Comparison of ENCODE assay signal across 20 cellular contexts in the genomic region with DNA sequence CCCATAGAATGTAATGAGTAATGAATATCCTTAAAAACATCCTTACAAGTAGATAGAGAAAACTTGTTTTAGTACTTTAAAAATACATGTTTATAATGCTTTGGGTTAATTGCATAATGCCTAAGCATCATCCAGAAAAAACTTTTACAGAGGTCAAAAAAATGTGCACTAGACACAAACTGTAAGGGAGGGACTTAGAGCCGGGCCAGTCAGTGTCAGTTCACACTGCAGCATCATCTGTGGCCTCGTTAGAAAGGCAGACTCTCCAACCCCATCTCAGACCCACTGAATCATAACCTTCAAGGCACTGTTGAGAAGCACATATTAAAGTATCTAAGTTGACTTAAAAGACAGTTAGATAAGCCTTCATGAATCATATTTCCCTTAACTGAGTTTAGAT.
DNase-seq lines count a peak whose midpoint lies in the region; ATAC-seq, FAIRE-seq and TF ChIP-seq lines count a peak whose summit lies in the region.
"Had no signal": no experiment of that assay in that cellular context is flagged by ENCODE, and none has a peak within 500 bp of the region (broad histone marks: within the 10 kb centered on the region; RNA-seq: fewer than 3 reads in every experiment).

No MANE protein-coding gene starts in this region.

- no peak overlapping the region for H2AFZ ChIP-seq in PC-3 (ENCODE audit: low read length)
- no peak overlapping the region for H2AFZ ChIP-seq in endothelial cell of umbilical vein (ENCODE audit: low read depth, low read length)

- intact Hi-C loops in PC-3 (cut with micrococcal nuclease) = no loop called here
- intact Hi-C loops in endothelial cell of umbilical vein (cut with micrococcal nuclease) = no loop called here
- intact Hi-C loops in activated CD8-positive, alpha-beta T cell treated with anti-CD3 and anti-CD28 coated beads for 36 hours (cut with micrococcal nuclease) = no loop called here

- dilution Hi-C loops in endothelial cell of umbilical vein (cut with MboI; ENCODE audit: extremely low pct_ligation_motif_present, low sequenced_read_pairs) = no loop called here

- H4K20me1 ChIP-seq in PC-3 (ENCODE audit: low read length) = no peaks in the 10 kb centered on the region
- H4K20me1 ChIP-seq in endothelial cell of umbilical vein (replicated peaks; ENCODE audit: control insufficient read depth, extremely low read depth, insufficient read depth, low read length) = no peaks in the 10 kb centered on the region
- H4K20me1 ChIP-seq: BLaER1 treated with 17β-estradiol and CSF1 and Interleukin-3, amounts not matched to agents 10 nM and 100 nM had no signal

- ATAC-seq in PC-3 (peak; percentile 100), memory B cell (ENCODE audit: low read depth) (peak; percentile 37)
- ATAC-seq in activated CD8-positive, alpha-beta T cell treated with anti-CD3 and anti-CD28 coated beads for 36 hours = no peak
- ATAC-seq: activated naive CD4-positive, alpha-beta T cell treated with anti-CD3 and anti-CD28 coated beads, Interleukin-2, amount 50 U/mL, for 72 hours; HCT116 had no signal

- H3K9me2 ChIP-seq in PC-3 (replicated peaks; ENCODE audit: low read length) = no peaks in the 10 kb centered on the region

- H3F3A ChIP-seq in PC-3 (ENCODE audit: low read length, unreplicated experiment) = no peaks in the 10 kb centered on the region

- no peak overlapping the region for H3K4me3 ChIP-seq in PC-3 (ENCODE audit: low read length)
- no peak overlapping the region for H3K4me3 ChIP-seq in endothelial cell of umbilical vein (replicated peaks in 1 of 3; ENCODE audit: insufficient read depth in 1 of 3, low read depth in 1 of 3, low read length in 3 of 3)
- H3K4me3 ChIP-seq: BLaER1 treated with 17β-estradiol and CSF1 and Interleukin-3, amounts not matched to agents 10 nM and 100 nM; right lobe of liver; thyroid gland had no signal

- 0 out of 2 replicates have a peak, but pooled peaks cover 5% of the 10 kb centered on the region for H3K36me3 ChIP-seq in PC-3 (ENCODE audit: low read depth, low read length)
- H3K36me3 ChIP-seq in endothelial cell of umbilical vein (ENCODE audit: control insufficient read depth in 2 of 2, extremely low read depth in 1 of 2, insufficient read depth in 2 of 2, low read length in 2 of 2) = no peaks in the 10 kb centered on the region
- H3K36me3 ChIP-seq: BLaER1 treated with 17β-estradiol and CSF1 and Interleukin-3, amounts not matched to agents 10 nM and 100 nM; neutrophil; right lobe of liver; thyroid gland had no signal

- no peak overlapping the region for H3K4me3 Mint-ChIP-seq in memory B cell
- H3K4me3 Mint-ChIP-seq in activated CD8-positive, alpha-beta T cell treated with anti-CD3 and anti-CD28 coated beads for 36 hours = no peak overlapping the region
- H3K4me3 Mint-ChIP-seq: mesothelial cell of epicardium had no signal

- H3K4me2 ChIP-seq in PC-3 (ENCODE audit: low read length) = no peak overlapping the region
- H3K4me2 ChIP-seq in endothelial cell of umbilical vein (ENCODE audit: insufficient read depth, low read length) = no peak overlapping the region
- H3K4me2 ChIP-seq: BLaER1 treated with 17β-estradiol and CSF1 and Interleukin-3, amounts not matched to agents 10 nM and 100 nM had no signal

- peaks cover 6% of the 10 kb centered on the region for H3K36me3 Mint-ChIP-seq in memory B cell
- H3K36me3 Mint-ChIP-seq in activated CD8-positive, alpha-beta T cell treated with anti-CD3 and anti-CD28 coated beads for 36 hours (ENCODE audit: low read depth) = no peaks in the 10 kb centered on the region
- H3K36me3 Mint-ChIP-seq: activated naive CD4-positive, alpha-beta T cell treated with anti-CD3 and anti-CD28 coated beads, Interleukin-2, amount 50 U/mL, for 72 hours had no signal

- no peaks in the 10 kb centered on the region for H3K27me3 ChIP-seq in PC-3 (ENCODE audit: low read length)
- no peaks in the 10 kb centered on the region for H3K27me3 ChIP-seq in endothelial cell of umbilical vein (ENCODE audit: control insufficient read depth in 2 of 2, insufficient read depth in 2 of 2, low read length in 2 of 2)
- H3K27me3 ChIP-seq: BLaER1 treated with 17β-estradiol and CSF1 and Interleukin-3, amounts not matched to agents 10 nM and 100 nM; neutrophil; right lobe of liver; thyroid gland had no signal

- DNase-seq in GM03348 (ENCODE audit: low spot score) (peak; percentile 27), PC-3 (peak; percentile 65), endothelial cell of umbilical vein (ENCODE audit: low read depth, low spot score) (peak; percentile 43), memory B cell (ENCODE audit: low spot score in 2 of 2) (no peak), NCI-H2171 (lab: John Stamatoyannopoulos, UW) (no peak), NOMO-1 (lab: John Stamatoyannopoulos, UW; ENCODE audit: unreplicated experiment in 2 of 2) (no peak)
- no peak for DNase-seq in activated CD8-positive, alpha-beta T cell treated with anti-CD3 and anti-CD28 coated beads for 36 hours
- DNase-seq in activated CD8-positive, alpha-beta memory T cell treated with anti-CD3 and anti-CD28 coated beads for 24 hours = no peak
- DNase-seq: NCI-H1417 treated with DMSO at 0.1 percent for 48 hours; NCI-H345; right lobe of liver; SIG-M5; stimulated activated CD4-positive, alpha-beta T cell treated with anti-CD3 and anti-CD28 coated beads, Interleukin-2, amount 100 ng/mL, for 48 hours; thyroid gland had no signal

- no peaks in the 10 kb centered on the region for H3K4me1 Mint-ChIP-seq in memory B cell
- no peaks in the 10 kb centered on the region for H3K4me1 Mint-ChIP-seq in activated CD8-positive, alpha-beta T cell treated with anti-CD3 and anti-CD28 coated beads for 36 hours (ENCODE audit: low read depth)

- H3K9me3 ChIP-seq in PC-3 (ENCODE audit: low read length) (peaks cover 10% of the 10 kb centered on the region), endothelial cell of umbilical vein (replicated peaks; ENCODE audit: control insufficient read depth, insufficient read depth, low read length) (no peaks in the 10 kb centered on the region)
- H3K9me3 ChIP-seq: neutrophil, thyroid gland had no signal

- H3K4me1 ChIP-seq in PC-3 (ENCODE audit: insufficient read depth, low read length) = peaks cover 10% of the 10 kb centered on the region
- no peaks in the 10 kb centered on the region for H3K4me1 ChIP-seq in endothelial cell of umbilical vein (ENCODE audit: control insufficient read depth, extremely low read depth, insufficient read depth, low read length)
- H3K4me1 ChIP-seq: BLaER1 treated with 17β-estradiol and CSF1 and Interleukin-3, amounts not matched to agents 10 nM and 100 nM; right lobe of liver; thyroid gland had no signal

- H3K27ac ChIP-seq in PC-3 (ENCODE audit: low read length) (no peak overlapping the region), endothelial cell of umbilical vein (ENCODE audit: insufficient read depth, low read depth, low read length) (no peak overlapping the region)
- H3K27ac ChIP-seq: BLaER1 treated with 17β-estradiol and CSF1 and Interleukin-3, amounts not matched to agents 10 nM and 100 nM; neutrophil; right lobe of liver; thyroid gland had no signal

- no peaks in the 10 kb centered on the region for H3K9me1 ChIP-seq in endothelial cell of umbilical vein (replicated peaks; ENCODE audit: control insufficient read depth, extremely low read depth, insufficient read depth, low read length)

- POLR2A ChIA-PET in PC-3 (lab: Charles Lee; ENCODE audit: unreplicated experiment) = interaction anchor here (0.8 kb wide), 1 partner anchor 81 kb away, joined by 17 read pairs; no protein-coding TSS in a partner anchor
- POLR2A ChIA-PET in endothelial cell of umbilical vein (lab: Charles Lee) = no interaction called here
- POLR2A ChIA-PET in activated CD8-positive, alpha-beta T cell treated with anti-CD3 and anti-CD28 coated beads for 36 hours (lab: Charles Lee) = no interaction called here

- H3K79me2 ChIP-seq in PC-3 (ENCODE audit: low read length) = no peaks in the 10 kb centered on the region
- H3K79me2 ChIP-seq in endothelial cell of umbilical vein (ENCODE audit: control insufficient read depth, insufficient read depth, low read length) = no peaks in the 10 kb centered on the region

- no peak for TF ChIP-seq POLR2A in endothelial cell of umbilical vein (IDR thresholded peaks at IDR 0.05; ENCODE audit: low read depth, low read length)

- H3K9ac ChIP-seq in PC-3 (ENCODE audit: low read length) (no peak overlapping the region), endothelial cell of umbilical vein (replicated peaks; ENCODE audit: extremely low read depth, insufficient read depth, low read length) (no peak overlapping the region)
- H3K9ac ChIP-seq: BLaER1 treated with 17β-estradiol and CSF1 and Interleukin-3, amounts not matched to agents 10 nM and 100 nM had no signal

- BruUV-seq in PC-3 (replicated peaks; lab: Mats Ljungman, UMichigan) (no TSS peak), endothelial cell of umbilical vein (replicated peaks; lab: Mats Ljungman, UMichigan) (no TSS peak)

- FAIRE-seq in endothelial cell of umbilical vein (lab: Jason Lieb, UNC) = peak; percentile 8
- FAIRE-seq: bronchial epithelial cell had no signal

- H3K9me3 Mint-ChIP-seq in memory B cell = peaks cover 14% of the 10 kb centered on the region
- H3K9me3 Mint-ChIP-seq in activated CD8-positive, alpha-beta T cell treated with anti-CD3 and anti-CD28 coated beads for 36 hours = peaks cover 9% of the 10 kb centered on the region

- CTCF ChIA-PET in PC-3 (lab: Charles Lee) = no interaction called here
- CTCF ChIA-PET in endothelial cell of umbilical vein (lab: Charles Lee) = no interaction called here
- CTCF ChIA-PET in activated CD8-positive, alpha-beta T cell treated with anti-CD3 and anti-CD28 coated beads for 36 hours (lab: Charles Lee) = no interaction called here

- no peak for TF ChIP-seq CTCF in PC-3 (conservative IDR thresholded peaks at IDR 0.05; ENCODE audit: low read depth, low read length)
- no peak for TF ChIP-seq CTCF in endothelial cell of umbilical vein (IDR thresholded peaks at IDR 0.05; ENCODE audit: extremely low read depth in 1 of 2, insufficient read depth in 1 of 2, low read depth in 1 of 2, low read length in 2 of 2)
- no peak for TF ChIP-seq CTCF in activated CD8-positive, alpha-beta T cell treated with anti-CD3 and anti-CD28 coated beads for 36 hours (IDR thresholded peaks at IDR 0.05)

- no peaks in the 10 kb centered on the region for H3K27me3 Mint-ChIP-seq in memory B cell
- H3K27me3 Mint-ChIP-seq in activated CD8-positive, alpha-beta T cell treated with anti-CD3 and anti-CD28 coated beads for 36 hours = no peaks in the 10 kb centered on the region

- H3K27ac Mint-ChIP-seq in memory B cell = no peak overlapping the region
- H3K27ac Mint-ChIP-seq in activated CD8-positive, alpha-beta T cell treated with anti-CD3 and anti-CD28 coated beads for 36 hours = no peak overlapping the region
- H3K27ac Mint-ChIP-seq: activated naive CD4-positive, alpha-beta T cell treated with anti-CD3 and anti-CD28 coated beads, Interleukin-2, amount 50 U/mL, for 72 hours; mesothelial cell of epicardium had no signal

TF ChIP-seq in endothelial cell of umbilical vein, 7 proteins besides CTCF, POLR2A, EP300 and RAD21:
- no peak for TF ChIP-seq MYC (IDR thresholded peaks at IDR 0.05; ENCODE audit: low read depth, low read length)
- TF ChIP-seq FOS (IDR thresholded peaks at IDR 0.05; ENCODE audit: borderline replicate concordance, insufficient read depth, low read length) = peak; percentile 16

Comparison
In these comparisons a context has a peak if more than half of its experiments do, and no peak if none do; other contexts are left out.
1. DNase-seq: peak in GM03348 (single experiment), PC-3 (single experiment) and endothelial cell of umbilical vein (single experiment); none in memory B cell (0 of 2), activated CD8-positive, alpha-beta T cell treated with anti-CD3 and anti-CD28 coated beads for 36 hours (single experiment), activated CD8-positive, alpha-beta memory T cell treated with anti-CD3 and anti-CD28 coated beads for 24 hours (single experiment), NCI-H2171 (single experiment) and NOMO-1 (0 of 2).